Comparison of ENCODE assay signal across 29 cellular contexts in genomic region chr1:248800459-248800858, GRCh38. TPM values are rescaled to one million over a fixed set of nuclear protein-coding genes. Genes with fewer than 3 reads are reported as not detected.
"Had no signal": no experiment of that assay in that cellular context is flagged by ENCODE, and none has a peak within 500 bp of the region (broad histone marks: within the 10 kb centered on the region; RNA-seq: fewer than 3 reads in every experiment).

No MANE protein-coding gene starts in this region.

- H3K4me1 Mint-ChIP-seq: WTC11 had no signal

- H3K9me3 Mint-ChIP-seq: activated naive CD4-positive, alpha-beta T cell treated with anti-CD3 and anti-CD28 coated beads, Interleukin-2, amount 10 ng/mL, durations not matched to agents 7 days and 5 days; activated naive CD8-positive, alpha-beta T cell treated with anti-CD3 and anti-CD28 coated beads, Interleukin-2, amount 10 ng/mL, durations not matched to agents 7 days and 5 days; activated T-helper 2 cell treated with anti-CD3 and anti-CD28 coated beads, Interferon-gamma antibody, Interleukin-2, Interleukin-4, amounts not matched to agents 10 μg/mL and 5 μg/mL and 100 μg/mL, durations not matched to agents 14 hours and 24 hours and 36 hours; T-helper 1 cell treated with Interleukin-12 subunit alpha and Interleukin-12 subunit beta and Interleukin-4 antibody, amounts not matched to agents 30 μg/mL and 1 μg/mL, for 36 hours had no signal

- ATAC-seq: activated CD8-positive, alpha-beta memory T cell treated with anti-CD3 and anti-CD28 coated beads, Interleukin-2, amount 10 ng/mL, durations not matched to agents 7 days and 5 days; PC-3; SK-N-SH treated with all-trans-retinoic acid at 6 μM for 48 hours; WTC11 had no signal

- DNase-seq: activated CD4-positive, alpha-beta T cell treated with anti-CD3 and anti-CD28 coated beads for 1 hour; activated CD4-positive, alpha-beta T cell treated with anti-CD3 and anti-CD28 coated beads, Interleukin-2, amount 10 ng/mL, durations not matched to agents 24 days and 14 days; activated CD4-positive, alpha-beta T cell treated with anti-CD3 and anti-CD28 coated beads, Interleukin-2, amount 50 U/mL, for 48 hours; activated CD8-positive, alpha-beta memory T cell treated with anti-CD3 and anti-CD28 coated beads, Interleukin-2, amount 10 ng/mL, durations not matched to agents 7 days and 5 days; activated gamma-delta T cell treated with Interleukin-2 at 50 U/mL for 16 hours; activated naive CD4-positive, alpha-beta T cell treated with anti-CD3 and anti-CD28 coated beads, Interleukin-2, amount 10 ng/mL, durations not matched to agents 7 days and 5 days; activated naive CD8-positive, alpha-beta T cell treated with anti-CD3 and anti-CD28 coated beads, Interleukin-2, amount 10 ng/mL, durations not matched to agents 7 days and 5 days; activated T-cell treated with anti-CD3 and anti-CD28 coated beads, Interleukin-2, amount 50 U/mL, for 48 hours; anterior cingulate cortex; cerebellar nuclear complex; Karpas-422; NCI-H1048; NCI-H1694; NCI-H2029; NCI-H2107; NCI-H2171 treated with DMSO at 0.1 percent for 48 hours; NCI-H226; NCI-H526 treated with DMSO at 0.1 percent for 48 hours; NCI-H82; PC-3; SHP77 had no signal

- H3K36me3 Mint-ChIP-seq: activated CD8-positive, alpha-beta memory T cell treated with anti-CD3 and anti-CD28 coated beads, Interleukin-2, amount 10 ng/mL, durations not matched to agents 7 days and 5 days; activated naive CD4-positive, alpha-beta T cell treated with anti-CD3 and anti-CD28 coated beads, Interleukin-2, amount 10 ng/mL, durations not matched to agents 7 days and 5 days; activated naive CD8-positive, alpha-beta T cell treated with anti-CD3 and anti-CD28 coated beads, Interleukin-2, amount 10 ng/mL, durations not matched to agents 7 days and 5 days had no signal

- H3K27ac Mint-ChIP-seq: activated CD4-positive, alpha-beta T cell treated with anti-CD3 and anti-CD28 coated beads, Interleukin-2, amount 10 ng/mL, durations not matched to agents 24 days and 14 days; activated CD8-positive, alpha-beta memory T cell treated with anti-CD3 and anti-CD28 coated beads, Interleukin-2, amount 10 ng/mL, durations not matched to agents 7 days and 5 days; activated naive CD4-positive, alpha-beta T cell treated with anti-CD3 and anti-CD28 coated beads, Interleukin-2, amount 10 ng/mL, durations not matched to agents 7 days and 5 days; activated naive CD8-positive, alpha-beta T cell treated with anti-CD3 and anti-CD28 coated beads, Interleukin-2, amount 10 ng/mL, durations not matched to agents 7 days and 5 days; activated T-helper 2 cell treated with anti-CD3 and anti-CD28 coated beads, Interferon-gamma antibody, Interleukin-2, Interleukin-4, amounts not matched to agents 10 μg/mL and 5 μg/mL and 100 μg/mL, durations not matched to agents 14 hours and 24 hours and 36 hours; T-helper 1 cell treated with Interleukin-12 subunit alpha and Interleukin-12 subunit beta and Interleukin-4 antibody, amounts not matched to agents 30 μg/mL and 1 μg/mL, for 36 hours; WTC11 had no signal

- H3K4me3 Mint-ChIP-seq: activated CD4-positive, alpha-beta T cell treated with anti-CD3 and anti-CD28 coated beads, Interleukin-2, amount 10 ng/mL, durations not matched to agents 24 days and 14 days; activated CD8-positive, alpha-beta memory T cell treated with anti-CD3 and anti-CD28 coated beads, Interleukin-2, amount 10 ng/mL, durations not matched to agents 7 days and 5 days; activated naive CD4-positive, alpha-beta T cell treated with anti-CD3 and anti-CD28 coated beads, Interleukin-2, amount 10 ng/mL, durations not matched to agents 7 days and 5 days; activated naive CD8-positive, alpha-beta T cell treated with anti-CD3 and anti-CD28 coated beads, Interleukin-2, amount 10 ng/mL, durations not matched to agents 7 days and 5 days; T-helper 1 cell treated with Interleukin-12 subunit alpha and Interleukin-12 subunit beta and Interleukin-4 antibody, amounts not matched to agents 30 μg/mL and 1 μg/mL, for 36 hours; WTC11 had no signal

RNA-seq across cellular contexts. Expression of gene LYPD8, which starts 44.9 kb away (rescaled TPM):
- total RNA-seq: activated CD4-positive, alpha-beta T cell treated with anti-CD3 and anti-CD28 coated beads, Interleukin-2, amount 10 ng/mL, durations not matched to agents 24 days and 14 days; activated CD8-positive, alpha-beta memory T cell treated with anti-CD3 and anti-CD28 coated beads, Interleukin-2, amount 10 ng/mL, durations not matched to agents 7 days and 5 days; activated naive CD8-positive, alpha-beta T cell treated with anti-CD3 and anti-CD28 coated beads, Interleukin-2, amount 10 ng/mL, durations not matched to agents 7 days and 5 days; activated T-helper 2 cell treated with anti-CD3 and anti-CD28 coated beads, Interferon-gamma antibody, Interleukin-2, Interleukin-4, amounts not matched to agents 10 μg/mL and 5 μg/mL and 100 μg/mL, durations not matched to agents 14 hours and 24 hours and 36 hours; adrenal gland; cardiac septum; NCI-H460; PC-3; SJSA1; WTC11 had no signal
